In genomic region chr11:119590651-119591308, GRCh38 we compare ENCODE assay signal across 13 cellular contexts.
DNase-seq lines count a peak whose midpoint lies in the region; ATAC-seq and TF ChIP-seq lines count a peak whose summit lies in the region.
"Had no signal": no experiment of that assay in that cellular context is flagged by ENCODE, and none has a peak within 500 bp of the region (broad histone marks: within the 10 kb centered on the region; RNA-seq: fewer than 3 reads in every experiment).

No MANE protein-coding gene starts in this region.

- peak overlapping the region; percentile 93 to 98 for H3K27ac ChIP-seq in esophagus (ENCODE audit: low read depth in 2 of 2, low read length in 1 of 2)
- peak overlapping the region in 1 of 2 donors; percentile 74 for H3K27ac ChIP-seq in prostate gland
- H3K27ac ChIP-seq: colonic mucosa, testis had no signal

- no peak overlapping the region for H3K4me3 ChIP-seq in esophagus (ENCODE audit: low read depth in 1 of 2, low read length in 2 of 2)
- H3K4me3 ChIP-seq in prostate gland: no peak overlapping the region
- H3K4me3 ChIP-seq: colonic mucosa, testis had no signal

- H3K36me3 ChIP-seq in esophagus (ENCODE audit: control insufficient read depth in 2 of 2, insufficient read depth in 2 of 2, low read length in 1 of 2) (no peaks in the 10 kb centered on the region), prostate gland (no peaks in the 10 kb centered on the region)
- H3K36me3 ChIP-seq: colonic mucosa had no signal

- H3K4me1 ChIP-seq in esophagus (ENCODE audit: control insufficient read depth in 2 of 2, insufficient read depth in 2 of 2, low read length in 1 of 2) (peaks cover 0 to 12% of the 10 kb centered on the region in 2 donors), prostate gland (replicated peaks) (no peaks in the 10 kb centered on the region)
- H3K4me1 ChIP-seq: colonic mucosa, testis had no signal

- intact Hi-C loops in prostate gland (cut with DNase I): no loop called here

- 87 to 91% methylated on average over 3 of the region's 3 CpGs for WGBS in esophagus, 2 donors
- WGBS in prostate gland: 70% methylated on average over 3 of the region's 3 CpGs

- no peak for TF ChIP-seq POLR2A in prostate gland (IDR thresholded peaks at IDR 0.05)

- no peak for ATAC-seq in activated CD4-positive, CD25-positive, alpha-beta regulatory T cell treated with anti-CD3 and anti-CD28 coated beads, Interleukin-2, amount 50 U/mL, for 24 hours
- ATAC-seq in HG03039 (IDR thresholded peaks at IDR 0.05; ENCODE audit: unreplicated experiment): no peak

- TF ChIP-seq CTCF in prostate gland (IDR thresholded peaks at IDR 0.05): no peak

- no peaks in the 10 kb centered on the region for H3K27me3 ChIP-seq in esophagus (ENCODE audit: control insufficient read depth in 1 of 2, insufficient read depth in 2 of 2, low read length in 2 of 2)
- no peaks in the 10 kb centered on the region for H3K27me3 ChIP-seq in prostate gland (replicated peaks; ENCODE audit: insufficient read depth)
- H3K27me3 ChIP-seq: colonic mucosa, testis had no signal

- DNase-seq in DMS53 (lab: John Stamatoyannopoulos, UW) (peak; percentile 52), DMS53 treated with DMSO at 0.1 percent for 48 hours (lab: John Stamatoyannopoulos, UW; ENCODE audit: unreplicated experiment) (no peak), NCI-H774 (lab: John Stamatoyannopoulos, UW) (peak; percentile 10), prostate gland (ENCODE audit: low spot score) (peak; percentile 81), GF-D8 (lab: John Stamatoyannopoulos, UW) (no peak)
- DNase-seq: 8988T; colonic mucosa; NCI-H2171 treated with DMSO at 0.1 percent for 48 hours; stimulated activated CD4-positive, alpha-beta T cell treated with anti-CD3 and anti-CD28 coated beads, Interleukin-4, amount 100 ng/mL, for 4 hours; testis had no signal

- H3K9me3 ChIP-seq in esophagus (ENCODE audit: control insufficient read depth in 2 of 2, insufficient read depth in 1 of 2, low read depth in 1 of 2, low read length in 1 of 2) (no peaks in the 10 kb centered on the region), prostate gland (no peaks in the 10 kb centered on the region)
- H3K9me3 ChIP-seq: colonic mucosa, testis had no signal

Comparison
In these comparisons a context has a peak if more than half of its experiments do, and no peak if none do; other contexts are left out.
1. DNase-seq: peak in DMS53 (single experiment), NCI-H774 (single experiment) and prostate gland (single experiment); none in DMS53 treated with DMSO at 0.1 percent for 48 hours (single experiment) and GF-D8 (single experiment).